Comparison of ENCODE assay signal across 7 cellular contexts in the genomic region with DNA sequence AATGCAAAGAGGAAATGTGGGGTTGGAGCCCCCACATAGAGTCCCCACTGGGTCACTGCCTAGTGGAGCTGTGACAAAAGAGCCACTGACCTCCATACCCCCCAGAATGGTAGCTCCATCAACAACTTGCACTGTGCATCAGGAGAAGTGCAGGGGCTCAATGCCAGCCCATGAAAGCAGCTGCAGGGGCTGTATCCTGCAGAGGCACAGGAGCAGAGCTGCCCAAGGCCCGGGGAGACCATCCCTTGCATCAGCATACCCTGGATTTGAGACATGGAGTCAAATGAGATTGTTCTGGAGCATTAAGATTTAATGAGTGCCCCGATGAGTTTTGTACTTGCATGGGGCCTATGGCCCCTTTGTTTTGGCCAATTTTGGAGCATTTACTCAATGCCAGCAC.
"Had no signal": no experiment of that assay in that cellular context is flagged by ENCODE, and none has a peak within 500 bp of the region (broad histone marks: within the 10 kb centered on the region; RNA-seq: fewer than 3 reads in every experiment).

No MANE protein-coding gene starts in this region.

- H3K4me3 Mint-ChIP-seq: IgD-negative memory B cell had no signal

- DNase-seq: IMR-90, KBM-7, KG1 had no signal

- H3K4me3 ChIP-seq: K562 had no signal

- H3K27ac ChIP-seq: HL-60 had no signal

- H3K27ac Mint-ChIP-seq: IgD-negative memory B cell had no signal

- ATAC-seq: HepG2, K562 had no signal

- H3K27me3 Mint-ChIP-seq: IgD-negative memory B cell had no signal

- H3K36me3 Mint-ChIP-seq: IgD-negative memory B cell had no signal
